8 cellular contexts compared by ENCODE assay signal in the genomic region with DNA sequence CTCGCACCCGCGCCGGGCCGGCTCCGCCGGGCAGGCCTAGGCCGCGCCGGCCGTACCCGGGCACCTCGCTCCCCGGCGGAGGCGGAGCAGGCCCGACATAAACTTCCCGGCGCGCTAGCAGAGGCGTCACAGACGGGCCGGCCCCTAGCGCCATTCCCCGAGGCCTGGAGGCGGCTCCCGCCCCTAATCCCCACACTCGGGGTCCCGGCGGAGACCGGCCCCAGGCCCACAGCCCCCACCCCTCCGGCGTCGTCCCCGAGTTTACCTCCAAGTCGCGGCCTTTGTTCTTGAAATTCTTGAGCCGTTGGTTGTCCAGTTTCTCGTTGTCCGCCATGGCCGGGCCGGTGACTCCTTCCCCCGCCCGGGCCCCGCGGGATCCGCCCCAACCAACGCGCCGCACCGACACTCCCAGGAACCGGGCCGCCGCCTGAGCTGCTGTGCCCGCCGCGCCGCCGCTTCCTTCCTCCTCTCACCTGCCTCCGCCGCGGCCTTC. TPM values are rescaled to one million over a fixed set of nuclear protein-coding genes. Genes with fewer than 3 reads are reported as not detected.
DNase-seq lines count a peak whose midpoint lies in the region; ATAC-seq and TF ChIP-seq lines count a peak whose summit lies in the region.

No MANE protein-coding gene starts in this region.

- peak; percentile 68 to 83 for DNase-seq in cardiac muscle cell (ENCODE audit: low read depth in 1 of 2, low spot score in 1 of 2)
- DNase-seq in posterior vena cava (ENCODE audit: low spot score) = peak; percentile 92
- no peak for DNase-seq in inferior parietal cortex (ENCODE audit: extremely low spot score)

- peak overlapping the region; percentile 64 to 94 (median 84); a peak in 21 of 22 replicates for H3K4me2 ChIP-seq in BLaER1 treated with 17β-estradiol and CSF1 and Interleukin-3, amounts not matched to agents 10 nM and 100 nM
- H3K4me2 ChIP-seq in OCI-LY3 (ENCODE audit: low read length) = peak overlapping the region; percentile 10

- H3K27me3 ChIP-seq in BLaER1 treated with 17β-estradiol and CSF1 and Interleukin-3, amounts not matched to agents 10 nM and 100 nM = no peaks in the 10 kb centered on the region
- no peaks in the 10 kb centered on the region for H3K27me3 ChIP-seq in OCI-LY3 (ENCODE audit: low read depth, low read length)
- no peaks in the 10 kb centered on the region for H3K27me3 ChIP-seq in cardiac muscle cell

- peaks cover 57% of the 10 kb centered on the region for H3K79me2 ChIP-seq in OCI-LY3 (ENCODE audit: low read length)

- peak overlapping the region; percentile 92 to 99 (median 97) for H3K9ac ChIP-seq in BLaER1 treated with 17β-estradiol and CSF1 and Interleukin-3, amounts not matched to agents 10 nM and 100 nM
- peak overlapping the region; percentile 76 for H3K9ac ChIP-seq in OCI-LY3 (ENCODE audit: low read length)

- peaks cover 14 to 55% (median 44%) of the 10 kb centered on the region in 11 experiments; a peak in 21 of 22 replicates for H3K36me3 ChIP-seq in BLaER1 treated with 17β-estradiol and CSF1 and Interleukin-3, amounts not matched to agents 10 nM and 100 nM
- H3K36me3 ChIP-seq in OCI-LY3 (replicated peaks; ENCODE audit: low read depth, low read length) (peaks cover 6% of the 10 kb centered on the region), cardiac muscle cell (no peaks in the 10 kb centered on the region)

- H2AFZ ChIP-seq in OCI-LY3 (ENCODE audit: low read depth, low read length) = no peak overlapping the region

- no peaks in the 10 kb centered on the region for H3K27me3 Mint-ChIP-seq in activated naive CD8-positive, alpha-beta T cell

- H3K36me3 Mint-ChIP-seq in activated naive CD8-positive, alpha-beta T cell = peaks cover 19% of the 10 kb centered on the region

- ATAC-seq in GM19035 (IDR thresholded peaks at IDR 0.05; ENCODE audit: unreplicated experiment) = peak; percentile 54
- peak; percentile 50 for ATAC-seq in HG03175 (IDR thresholded peaks at IDR 0.05; ENCODE audit: unreplicated experiment)

- TF ChIP-seq CTCF in OCI-LY3 (IDR thresholded peaks at IDR 0.05; ENCODE audit: low read depth, low read length) = no peak
- TF ChIP-seq CTCF in cardiac muscle cell (IDR thresholded peaks at IDR 0.05; ENCODE audit: low read depth, low read length) = no peak

- H4K20me1 ChIP-seq in BLaER1 treated with 17β-estradiol and CSF1 and Interleukin-3, amounts not matched to agents 10 nM and 100 nM = peaks cover 24 to 52% (median 48%) of the 10 kb centered on the region in 11 experiments; a peak in 21 of 22 replicates
- peaks cover 42% of the 10 kb centered on the region for H4K20me1 ChIP-seq in OCI-LY3 (ENCODE audit: insufficient read depth, low read length)

- peaks cover 23 to 64% (median 36%) of the 10 kb centered on the region in 10 experiments for H3K4me1 ChIP-seq in BLaER1 treated with 17β-estradiol and CSF1 and Interleukin-3, amounts not matched to agents 10 nM and 100 nM
- H3K4me1 ChIP-seq in OCI-LY3 (ENCODE audit: low read length) (peaks cover 26% of the 10 kb centered on the region), cardiac muscle cell (ENCODE audit: low read depth) (peaks cover 10% of the 10 kb centered on the region)

- peaks cover 0 to 35% (median 18%) of the 10 kb centered on the region in 11 experiments; a peak in 14 of 22 replicates for H3K9me3 ChIP-seq in BLaER1 treated with 17β-estradiol and CSF1 and Interleukin-3, amounts not matched to agents 10 nM and 100 nM (replicated peaks in 1 of 11)
- no peaks in the 10 kb centered on the region for H3K9me3 ChIP-seq in OCI-LY3 (ENCODE audit: insufficient read depth, low read length)
- no peaks in the 10 kb centered on the region for H3K9me3 ChIP-seq in cardiac muscle cell (ENCODE audit: low read depth)

- H3K4me1 Mint-ChIP-seq in activated naive CD8-positive, alpha-beta T cell (ENCODE audit: low read depth) = peaks cover 59% of the 10 kb centered on the region

- H3K27ac ChIP-seq in BLaER1 treated with 17β-estradiol and CSF1 and Interleukin-3, amounts not matched to agents 10 nM and 100 nM = peak overlapping the region; percentile 93 to 99 (median 98)
- peak overlapping the region; percentile 55 for H3K27ac ChIP-seq in OCI-LY3 (ENCODE audit: low read length)
- H3K27ac ChIP-seq in cardiac muscle cell = peak overlapping the region; percentile 97

- H3K4me3 Mint-ChIP-seq in activated naive CD8-positive, alpha-beta T cell = peak overlapping the region; percentile 90

- H3K4me3 ChIP-seq in BLaER1 treated with 17β-estradiol and CSF1 and Interleukin-3, amounts not matched to agents 10 nM and 100 nM = peak overlapping the region; percentile 69 to 100 (median 98)
- peak overlapping the region; percentile 90 for H3K4me3 ChIP-seq in OCI-LY3 (ENCODE audit: low read length)
- H3K4me3 ChIP-seq in cardiac muscle cell = peak overlapping the region; percentile 65

- no peak overlapping the region for H3K27ac Mint-ChIP-seq in activated naive CD8-positive, alpha-beta T cell

- intact Hi-C loops in posterior vena cava (cut with DNase I) = no loop called here

- no peaks in the 10 kb centered on the region for H3K9me3 Mint-ChIP-seq in activated naive CD8-positive, alpha-beta T cell (ENCODE audit: low read depth)

RNA-seq across cellular contexts. Expression of a gene that starts 0.4 kb away (rescaled TPM):
- total RNA-seq in cardiac muscle cell = 11.8 and 18.5 TPM in 2 replicates
- polyA plus RNA-seq in cardiac muscle cell = 11.7 and 12.5 TPM in 2 replicates
- 10 to 100 TPM; 53.2 to 91.6 TPM for total RNA-seq in posterior vena cava
